In genomic region chr4:8240211-8241041, GRCh38 we compare ENCODE assay signal across 1 cellular context.
TF ChIP-seq lines count a peak whose summit lies in the region.

No MANE protein-coding gene starts in this region.

TF ChIP-seq in H1, 55 proteins besides CTCF, POLR2A, EP300 and RAD21:
- TF ChIP-seq HDAC6 (IDR thresholded peaks at IDR 0.05; ENCODE audit: low read depth, low read length) (no peak), JUN (IDR thresholded peaks at IDR 0.05; ENCODE audit: low read depth, low read length) (no peak), E2F6 (IDR thresholded peaks at IDR 0.05) (no peak), ATF2 (IDR thresholded peaks at IDR 0.05; ENCODE audit: low read length) (no peak), BACH1 (IDR thresholded peaks at IDR 0.05; ENCODE audit: low read length) (no peak), SRF (IDR thresholded peaks at IDR 0.05; ENCODE audit: low read depth, low read length) (no peak)
TF ChIP-seq in H1: peak in this region for 0.
